Comparison of ENCODE assay signal across 22 cellular contexts in the genomic region with DNA sequence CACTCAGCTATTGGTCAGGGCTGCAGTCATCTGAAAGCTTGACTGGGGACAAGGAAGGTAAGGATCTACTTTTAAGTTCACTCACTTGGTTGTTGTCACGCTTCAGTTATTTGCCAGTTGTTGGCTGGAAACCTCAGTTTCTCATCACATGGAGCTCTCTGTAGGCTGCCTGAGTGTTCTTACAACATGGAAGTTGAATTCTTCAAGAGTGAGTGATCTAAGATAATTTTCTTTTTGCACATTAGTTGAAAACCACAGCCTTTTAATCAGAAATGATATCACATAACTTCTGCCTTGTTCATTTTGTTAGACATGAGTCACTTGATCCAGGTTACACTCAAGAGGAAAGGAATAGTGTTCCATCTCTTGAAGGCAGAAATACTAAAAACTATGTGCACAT.
DNase-seq lines count a peak whose midpoint lies in the region; ATAC-seq, FAIRE-seq and TF ChIP-seq lines count a peak whose summit lies in the region.
"Had no signal": no experiment of that assay in that cellular context is flagged by ENCODE, and none has a peak within 500 bp of the region (broad histone marks: within the 10 kb centered on the region; RNA-seq: fewer than 3 reads in every experiment).

No MANE protein-coding gene starts in this region.

- FAIRE-seq in HTR-8/SVneo (lab: Jason Lieb, UNC): no peak
- FAIRE-seq in D721Med (lab: Jason Lieb, UNC): no peak
- FAIRE-seq: A549 had no signal

- no peaks in the 10 kb centered on the region for H3K36me3 ChIP-seq in kidney epithelial cell (ENCODE audit: control insufficient read depth, insufficient read depth, low read length)
- H3K36me3 ChIP-seq in body of pancreas (replicated peaks in 1 of 2; ENCODE audit: insufficient read depth in 1 of 2, low read depth in 2 of 2): no peaks in the 10 kb centered on the region
- H3K36me3 ChIP-seq: tibial nerve had no signal

- no peaks in the 10 kb centered on the region for H3K9me3 ChIP-seq in body of pancreas
- H3K9me3 ChIP-seq: A549, tibial nerve had no signal

- H3K4me3 ChIP-seq in kidney epithelial cell (ENCODE audit: low read depth, low read length) (no peak overlapping the region), body of pancreas (no peak overlapping the region)
- H3K4me3 ChIP-seq: A549, GM23248, tibial nerve had no signal

- TF ChIP-seq POLR2A in body of pancreas (IDR thresholded peaks at IDR 0.05): no peak

- no peak overlapping the region for H3K27ac ChIP-seq in body of pancreas
- H3K27ac ChIP-seq: A549, GM23248, tibial nerve had no signal

- TF ChIP-seq CTCF in kidney epithelial cell (IDR thresholded peaks at IDR 0.05; ENCODE audit: insufficient read depth, low read length, poor library complexity, severe bottlenecking) (no peak), D721Med (IDR thresholded peaks at IDR 0.05; ENCODE audit: insufficient read depth, missing control alignments) (no peak), body of pancreas (IDR thresholded peaks at IDR 0.05) (no peak)

- ATAC-seq in left ventricle myocardium superior: no peak
- ATAC-seq in GM21786 (IDR thresholded peaks at IDR 0.05; ENCODE audit: unreplicated experiment): no peak
- ATAC-seq in body of pancreas: no peak
- ATAC-seq: A549 had no signal

- H3K4me1 ChIP-seq in body of pancreas: no peaks in the 10 kb centered on the region
- H3K4me1 ChIP-seq: A549, tibial nerve had no signal

- peak; percentile 1 for DNase-seq in ACHN
- peak; percentile 49 for DNase-seq in HTR-8/SVneo (ENCODE audit: insufficient read length, low spot score)
- peak; percentile 89 for DNase-seq in astrocyte of the hippocampus (ENCODE audit: low read depth, low spot score)
- DNase-seq in kidney epithelial cell (ENCODE audit: low read depth): peak; percentile 77
- no peak for DNase-seq in left ventricle myocardium superior
- no peak for DNase-seq in D721Med (ENCODE audit: insufficient read length, low spot score)
- DNase-seq in body of pancreas: no peak
- DNase-seq: activated CD4-positive, alpha-beta T cell treated with anti-CD3 and anti-CD28 coated beads for 1 hour; activated naive CD8-positive, alpha-beta T cell treated with anti-CD3 and anti-CD28 coated beads, Interleukin-2, amount 10 ng/mL, durations not matched to agents 7 days and 5 days; central memory CD4-positive, alpha-beta T cell; DMS79; effector memory CD4-positive, alpha-beta T cell; GM23248; islet precursor cell; midbrain; NCI-H1048; NCI-H2081 treated with DMSO at 0.1 percent for 48 hours; NCI-H524; stimulated activated naive CD4-positive, alpha-beta T cell had no signal

- WGBS in body of pancreas, 2 donors: 37 to 70% methylated on average over 1 of the region's 1 CpG

- intact Hi-C loops in left ventricle myocardium superior (cut with micrococcal nuclease) (no loop called here), body of pancreas (cut with DNase I) (no loop called here)

- H3K27me3 ChIP-seq in kidney epithelial cell (ENCODE audit: control insufficient read depth, insufficient read depth, low read length) (no peaks in the 10 kb centered on the region), body of pancreas (no peaks in the 10 kb centered on the region)
- H3K27me3 ChIP-seq: tibial nerve had no signal

- in situ Hi-C loops in ACHN (cut with HindIII; ENCODE audit: low pct_ligation_motif_present, low pct_unique_long_range_greater_than_20kb, low sequenced_read_pairs): no loop called here

Comparison
In these comparisons a context has a peak if more than half of its experiments do, and no peak if none do; other contexts are left out.
1. DNase-seq: peak in ACHN (single experiment), HTR-8/SVneo (single experiment), astrocyte of the hippocampus (single experiment) and kidney epithelial cell (single experiment); none in left ventricle myocardium superior (single experiment), D721Med (single experiment) and body of pancreas (0 of 4).